Comparison of ENCODE assay signal across 2 cellular contexts in the genomic region with DNA sequence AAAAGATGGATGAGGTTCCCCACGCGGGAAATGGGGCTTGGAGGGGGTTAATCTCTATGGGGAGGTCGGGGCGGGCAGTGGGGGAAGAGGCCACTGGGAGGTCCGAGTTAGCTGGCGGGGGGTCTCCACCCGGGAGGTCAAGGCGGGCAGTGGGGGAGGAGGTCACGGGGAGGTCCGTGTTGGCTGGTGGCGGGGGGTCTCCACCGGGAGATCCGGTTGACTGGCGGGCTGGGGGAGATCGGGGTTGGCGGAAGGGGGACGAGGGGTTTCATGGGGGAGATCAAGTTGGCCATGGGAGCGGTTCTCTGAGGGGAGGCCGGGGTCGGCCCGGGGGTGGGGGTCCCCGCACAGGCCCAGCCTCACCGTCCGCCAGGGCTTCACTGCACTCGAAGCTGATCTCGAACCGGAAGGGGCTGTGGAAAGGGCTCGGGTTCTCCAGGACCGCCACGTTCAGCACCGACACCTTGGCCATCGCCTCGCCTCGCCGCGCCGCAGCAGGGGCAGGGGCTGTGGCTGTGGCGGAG.
TF ChIP-seq lines count a peak whose summit lies in the region.

No MANE protein-coding gene starts in this region.

TF ChIP-seq in HEK293, 187 proteins besides CTCF, POLR2A, EP300 and RAD21 (continues in another document):
- TF ChIP-seq YY1 (tag by site-specific recombination; IDR thresholded peaks at IDR 0.05) (peak; percentile 46; the same call in 1 of the 2 replicates), WT1 (tag by site-specific recombination; IDR thresholded peaks at IDR 0.05) (no peak), SP2 (tag by site-specific recombination; IDR thresholded peaks at IDR 0.05) (no peak), ZBTB48 (tag by site-specific recombination; IDR thresholded peaks at IDR 0.05) (peak; percentile 67), KLF8 (tag by site-specific recombination; IDR thresholded peaks at IDR 0.05) (peak; percentile 8; the same call in 1 of the 2 replicates), ZXDB (tag by site-specific recombination; IDR thresholded peaks at IDR 0.05) (peak; percentile 60; the same call in 1 of the 2 replicates), ZNF2 (tag by site-specific recombination; IDR thresholded peaks at IDR 0.05) (peak; percentile 70; the same call in 1 of the 2 replicates), GLI4 (tag by site-specific recombination; IDR thresholded peaks at IDR 0.05) (peak; percentile 57; the same call in 1 of the 2 replicates), GLIS2 (tag by site-specific recombination; IDR thresholded peaks at IDR 0.05) (peak; percentile 94)
- TF ChIP-seq, protein P1, sequence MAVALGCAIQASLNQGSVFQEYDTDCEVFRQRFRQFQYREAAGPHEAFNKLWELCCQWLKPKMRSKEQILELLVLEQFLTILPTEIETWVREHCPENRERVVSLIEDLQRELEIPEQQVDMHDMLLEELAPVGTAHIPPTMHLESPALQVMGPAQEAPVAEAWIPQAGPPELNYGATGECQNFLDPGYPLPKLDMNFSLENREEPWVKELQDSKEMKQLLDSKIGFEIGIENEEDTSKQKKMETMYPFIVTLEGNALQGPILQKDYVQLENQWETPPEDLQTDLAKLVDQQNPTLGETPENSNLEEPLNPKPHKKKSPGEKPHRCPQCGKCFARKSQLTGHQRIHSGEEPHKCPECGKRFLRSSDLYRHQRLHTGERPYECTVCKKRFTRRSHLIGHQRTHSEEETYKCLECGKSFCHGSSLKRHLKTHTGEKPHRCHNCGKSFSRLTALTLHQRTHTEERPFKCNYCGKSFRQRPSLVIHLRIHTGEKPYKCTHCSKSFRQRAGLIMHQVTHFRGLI (tag by site-specific recombination; IDR thresholded peaks at IDR 0.05), result peak; percentile 42; the same call in 1 of the 2 replicates
- TF ChIP-seq, protein P2, sequence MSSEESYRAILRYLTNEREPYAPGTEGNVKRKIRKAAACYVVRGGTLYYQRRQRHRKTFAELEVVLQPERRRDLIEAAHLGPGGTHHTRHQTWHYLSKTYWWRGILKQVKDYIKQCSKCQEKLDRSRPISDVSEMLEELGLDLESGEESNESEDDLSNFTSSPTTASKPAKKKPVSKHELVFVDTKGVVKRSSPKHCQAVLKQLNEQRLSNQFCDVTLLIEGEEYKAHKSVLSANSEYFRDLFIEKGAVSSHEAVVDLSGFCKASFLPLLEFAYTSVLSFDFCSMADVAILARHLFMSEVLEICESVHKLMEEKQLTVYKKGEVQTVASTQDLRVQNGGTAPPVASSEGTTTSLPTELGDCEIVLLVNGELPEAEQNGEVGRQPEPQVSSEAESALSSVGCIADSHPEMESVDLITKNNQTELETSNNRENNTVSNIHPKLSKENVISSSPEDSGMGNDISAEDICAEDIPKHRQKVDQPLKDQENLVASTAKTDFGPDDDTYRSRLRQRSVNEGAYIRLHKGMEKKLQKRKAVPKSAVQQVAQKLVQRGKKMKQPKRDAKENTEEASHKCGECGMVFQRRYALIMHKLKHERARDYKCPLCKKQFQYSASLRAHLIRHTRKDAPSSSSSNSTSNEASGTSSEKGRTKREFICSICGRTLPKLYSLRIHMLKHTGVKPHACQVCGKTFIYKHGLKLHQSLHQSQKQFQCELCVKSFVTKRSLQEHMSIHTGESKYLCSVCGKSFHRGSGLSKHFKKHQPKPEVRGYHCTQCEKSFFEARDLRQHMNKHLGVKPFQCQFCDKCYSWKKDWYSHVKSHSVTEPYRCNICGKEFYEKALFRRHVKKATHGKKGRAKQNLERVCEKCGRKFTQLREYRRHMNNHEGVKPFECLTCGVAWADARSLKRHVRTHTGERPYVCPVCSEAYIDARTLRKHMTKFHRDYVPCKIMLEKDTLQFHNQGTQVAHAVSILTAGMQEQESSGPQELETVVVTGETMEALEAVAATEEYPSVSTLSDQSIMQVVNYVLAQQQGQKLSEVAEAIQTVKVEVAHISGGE (tag by site-specific recombination; conservative IDR thresholded peaks at IDR 0.05; ENCODE audit: low read depth), result peak; percentile 90
- TF ChIP-seq, protein P3, sequence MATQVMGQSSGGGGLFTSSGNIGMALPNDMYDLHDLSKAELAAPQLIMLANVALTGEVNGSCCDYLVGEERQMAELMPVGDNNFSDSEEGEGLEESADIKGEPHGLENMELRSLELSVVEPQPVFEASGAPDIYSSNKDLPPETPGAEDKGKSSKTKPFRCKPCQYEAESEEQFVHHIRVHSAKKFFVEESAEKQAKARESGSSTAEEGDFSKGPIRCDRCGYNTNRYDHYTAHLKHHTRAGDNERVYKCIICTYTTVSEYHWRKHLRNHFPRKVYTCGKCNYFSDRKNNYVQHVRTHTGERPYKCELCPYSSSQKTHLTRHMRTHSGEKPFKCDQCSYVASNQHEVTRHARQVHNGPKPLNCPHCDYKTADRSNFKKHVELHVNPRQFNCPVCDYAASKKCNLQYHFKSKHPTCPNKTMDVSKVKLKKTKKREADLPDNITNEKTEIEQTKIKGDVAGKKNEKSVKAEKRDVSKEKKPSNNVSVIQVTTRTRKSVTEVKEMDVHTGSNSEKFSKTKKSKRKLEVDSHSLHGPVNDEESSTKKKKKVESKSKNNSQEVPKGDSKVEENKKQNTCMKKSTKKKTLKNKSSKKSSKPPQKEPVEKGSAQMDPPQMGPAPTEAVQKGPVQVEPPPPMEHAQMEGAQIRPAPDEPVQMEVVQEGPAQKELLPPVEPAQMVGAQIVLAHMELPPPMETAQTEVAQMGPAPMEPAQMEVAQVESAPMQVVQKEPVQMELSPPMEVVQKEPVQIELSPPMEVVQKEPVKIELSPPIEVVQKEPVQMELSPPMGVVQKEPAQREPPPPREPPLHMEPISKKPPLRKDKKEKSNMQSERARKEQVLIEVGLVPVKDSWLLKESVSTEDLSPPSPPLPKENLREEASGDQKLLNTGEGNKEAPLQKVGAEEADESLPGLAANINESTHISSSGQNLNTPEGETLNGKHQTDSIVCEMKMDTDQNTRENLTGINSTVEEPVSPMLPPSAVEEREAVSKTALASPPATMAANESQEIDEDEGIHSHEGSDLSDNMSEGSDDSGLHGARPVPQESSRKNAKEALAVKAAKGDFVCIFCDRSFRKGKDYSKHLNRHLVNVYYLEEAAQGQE (tag by site-specific recombination; IDR thresholded peaks at IDR 0.05), result peak; percentile 34; the same call in 1 of the 2 replicates
- TF ChIP-seq, protein P4, sequence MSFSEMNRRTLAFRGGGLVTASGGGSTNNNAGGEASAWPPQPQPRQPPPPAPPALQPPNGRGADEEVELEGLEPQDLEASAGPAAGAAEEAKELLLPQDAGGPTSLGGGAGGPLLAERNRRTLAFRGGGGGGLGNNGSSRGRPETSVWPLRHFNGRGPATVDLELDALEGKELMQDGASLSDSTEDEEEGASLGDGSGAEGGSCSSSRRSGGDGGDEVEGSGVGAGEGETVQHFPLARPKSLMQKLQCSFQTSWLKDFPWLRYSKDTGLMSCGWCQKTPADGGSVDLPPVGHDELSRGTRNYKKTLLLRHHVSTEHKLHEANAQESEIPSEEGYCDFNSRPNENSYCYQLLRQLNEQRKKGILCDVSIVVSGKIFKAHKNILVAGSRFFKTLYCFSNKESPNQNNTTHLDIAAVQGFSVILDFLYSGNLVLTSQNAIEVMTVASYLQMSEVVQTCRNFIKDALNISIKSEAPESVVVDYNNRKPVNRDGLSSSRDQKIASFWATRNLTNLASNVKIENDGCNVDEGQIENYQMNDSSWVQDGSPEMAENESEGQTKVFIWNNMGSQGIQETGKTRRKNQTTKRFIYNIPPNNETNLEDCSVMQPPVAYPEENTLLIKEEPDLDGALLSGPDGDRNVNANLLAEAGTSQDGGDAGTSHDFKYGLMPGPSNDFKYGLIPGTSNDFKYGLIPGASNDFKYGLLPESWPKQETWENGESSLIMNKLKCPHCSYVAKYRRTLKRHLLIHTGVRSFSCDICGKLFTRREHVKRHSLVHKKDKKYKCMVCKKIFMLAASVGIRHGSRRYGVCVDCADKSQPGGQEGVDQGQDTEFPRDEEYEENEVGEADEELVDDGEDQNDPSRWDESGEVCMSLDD (tag by site-specific recombination; IDR thresholded peaks at IDR 0.05), result peak; percentile 45; the same call in 1 of the 2 replicates

TF ChIP-seq in K562, 482 proteins besides CTCF, POLR2A, EP300 and RAD21 (continues in another document):
- TF ChIP-seq BRF1 (IDR thresholded peaks at IDR 0.05; ENCODE audit: borderline replicate concordance, extremely low read depth, insufficient read length), result no peak
- TF ChIP-seq SMARCB1 (IDR thresholded peaks at IDR 0.05; ENCODE audit: insufficient read length, low read depth), result no peak
- 0 out of 2 replicates have a peak, but pooled peaks have one; percentile 18 for TF ChIP-seq ZNF766 (CRISPR knock-in tag; conservative IDR thresholded peaks at IDR 0.05)
- no peak for TF ChIP-seq ARHGAP35 (IDR thresholded peaks at IDR 0.05; ENCODE audit: partially characterized antibody)
- TF ChIP-seq LCOR (CRISPR knock-in tag; IDR thresholded peaks at IDR 0.05), result peak; percentile 57; the same call in 1 of the 2 replicates
- peak; percentile 76; the same call in 1 of the 2 replicates for TF ChIP-seq MYBL2 (IDR thresholded peaks at IDR 0.05; ENCODE audit: low read depth)
- no peak for TF ChIP-seq MYBL2 (CRISPR knock-in tag; IDR thresholded peaks at IDR 0.05; ENCODE audit: borderline replicate concordance)
- TF ChIP-seq, protein P5, sequence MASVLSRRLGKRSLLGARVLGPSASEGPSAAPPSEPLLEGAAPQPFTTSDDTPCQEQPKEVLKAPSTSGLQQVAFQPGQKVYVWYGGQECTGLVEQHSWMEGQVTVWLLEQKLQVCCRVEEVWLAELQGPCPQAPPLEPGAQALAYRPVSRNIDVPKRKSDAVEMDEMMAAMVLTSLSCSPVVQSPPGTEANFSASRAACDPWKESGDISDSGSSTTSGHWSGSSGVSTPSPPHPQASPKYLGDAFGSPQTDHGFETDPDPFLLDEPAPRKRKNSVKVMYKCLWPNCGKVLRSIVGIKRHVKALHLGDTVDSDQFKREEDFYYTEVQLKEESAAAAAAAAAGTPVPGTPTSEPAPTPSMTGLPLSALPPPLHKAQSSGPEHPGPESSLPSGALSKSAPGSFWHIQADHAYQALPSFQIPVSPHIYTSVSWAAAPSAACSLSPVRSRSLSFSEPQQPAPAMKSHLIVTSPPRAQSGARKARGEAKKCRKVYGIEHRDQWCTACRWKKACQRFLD (CRISPR knock-in tag; IDR thresholded peaks at IDR 0.05), result 0 out of 2 replicates have a peak, but pooled peaks have one; percentile 1
- TF ChIP-seq ZNF699 (CRISPR knock-in tag; IDR thresholded peaks at IDR 0.05; ENCODE audit: insufficient replicate concordance), result no peak
- no peak for TF ChIP-seq PCBP2 (IDR thresholded peaks at IDR 0.05; ENCODE audit: low read depth, low read length, poor library complexity, severe bottlenecking)
- TF ChIP-seq, protein P6, sequence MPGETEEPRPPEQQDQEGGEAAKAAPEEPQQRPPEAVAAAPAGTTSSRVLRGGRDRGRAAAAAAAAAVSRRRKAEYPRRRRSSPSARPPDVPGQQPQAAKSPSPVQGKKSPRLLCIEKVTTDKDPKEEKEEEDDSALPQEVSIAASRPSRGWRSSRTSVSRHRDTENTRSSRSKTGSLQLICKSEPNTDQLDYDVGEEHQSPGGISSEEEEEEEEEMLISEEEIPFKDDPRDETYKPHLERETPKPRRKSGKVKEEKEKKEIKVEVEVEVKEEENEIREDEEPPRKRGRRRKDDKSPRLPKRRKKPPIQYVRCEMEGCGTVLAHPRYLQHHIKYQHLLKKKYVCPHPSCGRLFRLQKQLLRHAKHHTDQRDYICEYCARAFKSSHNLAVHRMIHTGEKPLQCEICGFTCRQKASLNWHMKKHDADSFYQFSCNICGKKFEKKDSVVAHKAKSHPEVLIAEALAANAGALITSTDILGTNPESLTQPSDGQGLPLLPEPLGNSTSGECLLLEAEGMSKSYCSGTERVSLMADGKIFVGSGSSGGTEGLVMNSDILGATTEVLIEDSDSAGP (CRISPR knock-in tag; IDR thresholded peaks at IDR 0.05), result no peak
- TF ChIP-seq, protein P7, sequence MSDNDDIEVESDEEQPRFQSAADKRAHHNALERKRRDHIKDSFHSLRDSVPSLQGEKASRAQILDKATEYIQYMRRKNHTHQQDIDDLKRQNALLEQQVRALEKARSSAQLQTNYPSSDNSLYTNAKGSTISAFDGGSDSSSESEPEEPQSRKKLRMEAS (CRISPR knock-in tag; IDR thresholded peaks at IDR 0.05), result no peak
- TF ChIP-seq ZBTB7A (IDR thresholded peaks at IDR 0.05; ENCODE audit: borderline replicate concordance, control insufficient read depth, low read depth, low read length), result peak; percentile 79; the same call in 1 of the 2 replicates
- TF ChIP-seq, protein P8, sequence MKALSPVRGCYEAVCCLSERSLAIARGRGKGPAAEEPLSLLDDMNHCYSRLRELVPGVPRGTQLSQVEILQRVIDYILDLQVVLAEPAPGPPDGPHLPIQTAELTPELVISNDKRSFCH (CRISPR knock-in tag; IDR thresholded peaks at IDR 0.05), result no peak
- TF ChIP-seq, protein P8 (tag; IDR thresholded peaks at IDR 0.05), result no peak
- no peak for TF ChIP-seq GATA2 (CRISPR knock-in tag; IDR thresholded peaks at IDR 0.05)
- TF ChIP-seq KLF10 (CRISPR knock-in tag; IDR thresholded peaks at IDR 0.05), result no peak
- TF ChIP-seq FIP1L1 (IDR thresholded peaks at IDR 0.05; ENCODE audit: low read depth, low read length, poor library complexity, severe bottlenecking), result peak; percentile 80
- no peak for TF ChIP-seq IFI16 (CRISPR knock-in tag; IDR thresholded peaks at IDR 0.05)
- TF ChIP-seq SP1 (CRISPR knock-in tag; IDR thresholded peaks at IDR 0.05), result no peak
- TF ChIP-seq ZNF445 (CRISPR knock-in tag; IDR thresholded peaks at IDR 0.05; ENCODE audit: low read depth), result no peak
- TF ChIP-seq POLR3G (IDR thresholded peaks at IDR 0.05; ENCODE audit: extremely low read depth, insufficient read length, insufficient replicate concordance), result no peak
- peak; percentile 39; the same call in 1 of the 2 replicates for TF ChIP-seq ETV1 (tag; conservative IDR thresholded peaks at IDR 0.05; ENCODE audit: low read depth)
- TF ChIP-seq HNRNPL (IDR thresholded peaks at IDR 0.05; ENCODE audit: low read depth, low read length), result no peak
- no peak for TF ChIP-seq MXI1 (IDR thresholded peaks at IDR 0.05; ENCODE audit: low read depth, low read length)
- peak in 1 of 2 experiments; percentile 94; a peak in 1 of 4 replicates for TF ChIP-seq HDAC1 (IDR thresholded peaks at IDR 0.05)
- 0 out of 2 replicates have a peak, but pooled peaks have one; percentile 42 for TF ChIP-seq HDAC6 (IDR thresholded peaks at IDR 0.05; ENCODE audit: low read depth, low read length)
- no peak for TF ChIP-seq FOXP1 (CRISPR knock-in tag; IDR thresholded peaks at IDR 0.05)
- no peak for TF ChIP-seq BACH1 (tag; IDR thresholded peaks at IDR 0.05)
- no peak for TF ChIP-seq RBM15 (IDR thresholded peaks at IDR 0.05; ENCODE audit: insufficient read depth, low read length)
- TF ChIP-seq PHF20 (IDR thresholded peaks at IDR 0.05; ENCODE audit: partially characterized antibody), result peak; percentile 44
- TF ChIP-seq ZSCAN29 (IDR thresholded peaks at IDR 0.05), result no peak
- TF ChIP-seq, protein P9, sequence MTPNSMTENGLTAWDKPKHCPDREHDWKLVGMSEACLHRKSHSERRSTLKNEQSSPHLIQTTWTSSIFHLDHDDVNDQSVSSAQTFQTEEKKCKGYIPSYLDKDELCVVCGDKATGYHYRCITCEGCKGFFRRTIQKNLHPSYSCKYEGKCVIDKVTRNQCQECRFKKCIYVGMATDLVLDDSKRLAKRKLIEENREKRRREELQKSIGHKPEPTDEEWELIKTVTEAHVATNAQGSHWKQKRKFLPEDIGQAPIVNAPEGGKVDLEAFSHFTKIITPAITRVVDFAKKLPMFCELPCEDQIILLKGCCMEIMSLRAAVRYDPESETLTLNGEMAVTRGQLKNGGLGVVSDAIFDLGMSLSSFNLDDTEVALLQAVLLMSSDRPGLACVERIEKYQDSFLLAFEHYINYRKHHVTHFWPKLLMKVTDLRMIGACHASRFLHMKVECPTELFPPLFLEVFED (CRISPR knock-in tag; conservative IDR thresholded peaks at IDR 0.05), result 0 out of 2 replicates have a peak, but pooled peaks have one; percentile 64
- TF ChIP-seq NONO (IDR thresholded peaks at IDR 0.05; ENCODE audit: low read depth in 2 of 2, low read length in 1 of 2), result peak in 1 of 2 experiments; percentile 95; a peak in 1 of 4 replicates
